In the genomic region with DNA sequence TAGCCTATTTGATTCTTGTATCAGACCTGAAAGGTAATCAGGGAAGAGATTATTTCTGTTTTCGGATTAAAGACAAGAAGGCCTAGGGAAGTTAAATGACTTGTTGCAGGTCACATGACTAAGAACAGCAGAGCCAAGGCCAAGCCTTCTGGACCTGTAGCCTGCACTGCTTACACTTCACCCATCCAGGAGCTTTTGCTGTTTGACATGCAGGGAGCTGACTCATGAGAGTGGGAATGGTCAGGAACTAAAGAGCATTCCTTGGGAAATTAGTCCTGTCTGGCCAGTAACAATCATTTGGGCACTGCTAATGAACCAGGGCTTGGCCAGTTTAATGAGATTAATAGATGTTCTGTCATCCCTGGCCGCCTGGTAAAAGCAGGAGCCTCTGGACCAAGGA, we compare ENCODE assay signal across 11 cellular contexts. TPM values are rescaled to one million over a fixed set of nuclear protein-coding genes. Genes with fewer than 3 reads are reported as not detected.
DNase-seq lines count a peak whose midpoint lies in the region; ATAC-seq and TF ChIP-seq lines count a peak whose summit lies in the region.
"Had no signal": no experiment of that assay in that cellular context is flagged by ENCODE, and none has a peak within 500 bp of the region (broad histone marks: within the 10 kb centered on the region; RNA-seq: fewer than 3 reads in every experiment).

No MANE protein-coding gene starts in this region.

- no peak for ATAC-seq in T-cell (replicated peaks in 1 of 4)
- ATAC-seq in GM21576 (IDR thresholded peaks at IDR 0.05; ENCODE audit: unreplicated experiment) = no peak

- H3K27ac ChIP-seq in CD8-positive, alpha-beta memory T cell (ENCODE audit: low read depth, low read length) = no peak overlapping the region
- H3K27ac ChIP-seq in RWPE1 (peak overlapping the region; percentile 21; the same call in 1 of the 2 replicates), epithelial cell of prostate (peak overlapping the region; percentile 57), neural progenitor cell (no peak overlapping the region)

- no peaks in the 10 kb centered on the region for H3K9me3 ChIP-seq in CD8-positive, alpha-beta memory T cell (ENCODE audit: low read length)
- no peaks in the 10 kb centered on the region for H3K9me3 ChIP-seq in neural progenitor cell (ENCODE audit: low read depth)

- H4K20me1 ChIP-seq in neural progenitor cell (ENCODE audit: low read depth) = peaks cover 91% of the 10 kb centered on the region

- peaks cover 0 to 30% (median 3%) of the 10 kb centered on the region in 3 donors for H3K36me3 Mint-ChIP-seq in CD8-positive, alpha-beta memory T cell
- H3K36me3 Mint-ChIP-seq in neural progenitor cell (peaks cover 9% of the 10 kb centered on the region), T-cell (no peaks in the 10 kb centered on the region)
- H3K36me3 Mint-ChIP-seq in activated CD4-positive, alpha-beta T cell treated with anti-CD3 and anti-CD28 coated beads, Interleukin-2, amount 10 ng/mL, durations not matched to agents 24 days and 14 days (ENCODE audit: low read depth) = peaks cover 16% of the 10 kb centered on the region

- H3K4me1 ChIP-seq in CD8-positive, alpha-beta memory T cell (ENCODE audit: insufficient read depth, low read length) = peaks cover 13% of the 10 kb centered on the region
- peaks cover 14% of the 10 kb centered on the region for H3K4me1 ChIP-seq in neural progenitor cell

- H3K4me1 Mint-ChIP-seq in CD8-positive, alpha-beta memory T cell = peaks cover 63 to 89% (median 82%) of the 10 kb centered on the region in 3 donors
- H3K4me1 Mint-ChIP-seq in neural progenitor cell = peaks cover 29% of the 10 kb centered on the region
- H3K4me1 Mint-ChIP-seq in T-cell = peaks cover 48 to 82% (median 74%) of the 10 kb centered on the region in 3 donors
- H3K4me1 Mint-ChIP-seq in activated CD4-positive, alpha-beta T cell treated with anti-CD3 and anti-CD28 coated beads, Interleukin-2, amount 10 ng/mL, durations not matched to agents 24 days and 14 days = peaks cover 34% of the 10 kb centered on the region

- DNase-seq in CD8-positive, alpha-beta memory T cell = no peak
- peak; percentile 59 for DNase-seq in RWPE1 (ENCODE audit: low spot score)
- DNase-seq in epithelial cell of prostate (ENCODE audit: low read depth, low spot score) = no peak
- DNase-seq in neural progenitor cell (ENCODE audit: low spot score) = no peak
- DNase-seq in T-cell = no peak
- DNase-seq in GM19238 (ENCODE audit: insufficient read length, low spot score) = no peak
- no peak for DNase-seq in activated CD4-positive, alpha-beta T cell treated with anti-CD3 and anti-CD28 coated beads, Interleukin-2, amount 10 ng/mL, durations not matched to agents 24 days and 14 days
- DNase-seq: activated effector memory CD4-positive, alpha-beta T cell treated with anti-CD3 and anti-CD28 coated beads, Interleukin-2, amount 50 U/mL, for 16 hours; NCI-H1436; small intestine had no signal

- H3K36me3 ChIP-seq in CD8-positive, alpha-beta memory T cell (ENCODE audit: insufficient read depth, low read length) = peaks cover 5% of the 10 kb centered on the region
- H3K36me3 ChIP-seq in neural progenitor cell = no peaks in the 10 kb centered on the region

- CTCF ChIA-PET in CD8-positive, alpha-beta memory T cell (lab: Charles Lee) = interaction anchor here (1.2 kb wide), 1 partner anchor 151 kb away, joined by 3 read pairs; no protein-coding TSS in a partner anchor
- CTCF ChIA-PET in RWPE1 (lab: Yijun Ruan, JAX) (interaction anchor here (0.6 to 1.1 kb wide), 2 partner anchors 17 to 802 kb away, joined by 4 read pairs; no protein-coding TSS in a partner anchor), T-cell (lab: Charles Lee) (interaction anchor here in 1 of 2 donors (0.7 kb wide), 1 partner anchor 39 kb away, joined by 5 read pairs; no protein-coding TSS in a partner anchor)

- no peak overlapping the region for H3K4me2 ChIP-seq in neural progenitor cell

- H3F3A ChIP-seq in neural progenitor cell (ENCODE audit: low read depth) = peaks cover 13% of the 10 kb centered on the region

- H3K9ac ChIP-seq in neural progenitor cell = no peak overlapping the region

- H3K4me3 Mint-ChIP-seq in CD8-positive, alpha-beta memory T cell = no peak overlapping the region
- H3K4me3 Mint-ChIP-seq in neural progenitor cell (no peak overlapping the region), T-cell (no peak overlapping the region)
- H3K4me3 Mint-ChIP-seq in activated CD4-positive, alpha-beta T cell treated with anti-CD3 and anti-CD28 coated beads, Interleukin-2, amount 10 ng/mL, durations not matched to agents 24 days and 14 days = no peak overlapping the region

- intact Hi-C loops in activated CD4-positive, alpha-beta T cell treated with anti-CD3 and anti-CD28 coated beads, Interleukin-2, amount 10 ng/mL, durations not matched to agents 24 days and 14 days (cut with micrococcal nuclease) = loop anchor here (5.0 kb wide), 1 partner anchor 213 kb away; no protein-coding TSS in a partner anchor

- TF ChIP-seq CTCF in RWPE1 (conservative IDR thresholded peaks at IDR 0.05; ENCODE audit: low read depth) (no peak), neural progenitor cell (IDR thresholded peaks at IDR 0.05) (no peak)

- H3K4me3 ChIP-seq in CD8-positive, alpha-beta memory T cell (ENCODE audit: low read length) = no peak overlapping the region
- no peak overlapping the region for H3K4me3 ChIP-seq in neural progenitor cell

- peaks cover 62% of the 10 kb centered on the region for H3K79me2 ChIP-seq in neural progenitor cell (ENCODE audit: low read depth)

- H3K27me3 Mint-ChIP-seq in CD8-positive, alpha-beta memory T cell = no peaks in the 10 kb centered on the region
- H3K27me3 Mint-ChIP-seq in neural progenitor cell (ENCODE audit: insufficient read depth, low read depth) = peaks cover 2% of the 10 kb centered on the region
- H3K27me3 Mint-ChIP-seq in T-cell = no peaks in the 10 kb centered on the region
- no peaks in the 10 kb centered on the region for H3K27me3 Mint-ChIP-seq in activated CD4-positive, alpha-beta T cell treated with anti-CD3 and anti-CD28 coated beads, Interleukin-2, amount 10 ng/mL, durations not matched to agents 24 days and 14 days

- no peak overlapping the region for H2AFZ ChIP-seq in neural progenitor cell (replicated peaks)

- no peaks in the 10 kb centered on the region for H3K27me3 ChIP-seq in CD8-positive, alpha-beta memory T cell (ENCODE audit: insufficient read depth, low read length, poor library complexity, severe bottlenecking)
- H3K27me3 ChIP-seq in neural progenitor cell = no peaks in the 10 kb centered on the region

- POLR2A ChIA-PET in CD8-positive, alpha-beta memory T cell (lab: Charles Lee) = no interaction called here
- POLR2A ChIA-PET in RWPE1 (lab: Yijun Ruan, JAX; ENCODE audit: low non-redundant PET) (interaction anchor here (0.6 kb wide), 1 partner anchor 47 kb away, joined by 5 read pairs; no protein-coding TSS in a partner anchor), T-cell (lab: Charles Lee) (no interaction called here)

- peak overlapping the region in 7 of 8 donors; percentile 71 to 93 (median 89) for H3K27ac Mint-ChIP-seq in CD8-positive, alpha-beta memory T cell
- H3K27ac Mint-ChIP-seq in neural progenitor cell = peak overlapping the region; percentile 75
- peak overlapping the region in 1 of 2 donors; percentile 68 for H3K27ac Mint-ChIP-seq in T-cell
- no peak overlapping the region for H3K27ac Mint-ChIP-seq in activated CD4-positive, alpha-beta T cell treated with anti-CD3 and anti-CD28 coated beads, Interleukin-2, amount 10 ng/mL, durations not matched to agents 24 days and 14 days

- H3K9me3 Mint-ChIP-seq in CD8-positive, alpha-beta memory T cell = no peaks in the 10 kb centered on the region
- H3K9me3 Mint-ChIP-seq in neural progenitor cell (no peaks in the 10 kb centered on the region), T-cell (no peaks in the 10 kb centered on the region)
- H3K9me3 Mint-ChIP-seq in activated CD4-positive, alpha-beta T cell treated with anti-CD3 and anti-CD28 coated beads, Interleukin-2, amount 10 ng/mL, durations not matched to agents 24 days and 14 days = no peaks in the 10 kb centered on the region

RNA-seq across cellular contexts. Expression of a gene that starts 46.8 kb away (rescaled TPM):
- total RNA-seq in CD8-positive, alpha-beta memory T cell = 100 to 1,000 TPM; 128 to 130 TPM
- 24.2 TPM for polyA plus RNA-seq in CD8-positive, alpha-beta memory T cell
- 71.0 and 114 TPM in 2 replicates for total RNA-seq in neural progenitor cell (ENCODE audit: low replicate concordance)
- 10 to 100 TPM; 20.6 to 54.7 (median 48.9) TPM for total RNA-seq in T-cell
- 106 and 107 TPM in 2 replicates for total RNA-seq in activated CD4-positive, alpha-beta T cell treated with anti-CD3 and anti-CD28 coated beads, Interleukin-2, amount 10 ng/mL, durations not matched to agents 24 days and 14 days

Comparison
In these comparisons a context has a peak if more than half of its experiments do, and no peak if none do; other contexts are left out.
1. H3K27ac ChIP-seq: peak in RWPE1 (single experiment) and epithelial cell of prostate (single experiment); none in CD8-positive, alpha-beta memory T cell (single experiment) and neural progenitor cell (single experiment).